ENCODE assay signal across 22 cellular contexts in the genomic region with DNA sequence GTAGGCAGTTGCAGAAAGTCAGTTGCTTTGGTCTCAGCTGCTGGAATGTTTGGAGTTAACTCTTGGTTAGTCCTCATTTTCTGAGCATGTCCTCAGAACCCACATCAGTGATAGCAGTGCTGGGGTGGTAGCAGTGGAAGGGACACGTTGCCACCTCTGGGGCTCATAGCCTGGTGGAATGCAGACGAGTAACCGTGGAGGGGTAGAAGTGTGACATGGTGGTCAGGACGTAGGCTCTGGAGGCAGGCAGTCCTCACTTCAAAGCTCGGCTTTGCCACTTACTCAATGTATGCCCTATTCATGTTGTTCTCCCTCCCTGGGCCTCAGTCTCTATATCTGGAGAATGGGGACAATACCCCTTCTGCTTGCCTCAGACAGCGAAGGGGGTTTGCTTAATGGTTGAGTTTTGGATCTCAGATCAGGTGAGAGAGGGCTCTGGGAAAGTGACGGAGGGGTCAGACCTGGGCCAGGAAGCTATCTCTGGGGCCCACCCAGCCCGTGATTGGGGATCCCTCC.
A peak's percentile ranks its signal among the peaks of the same experiment; 100 is the strongest.
DNase-seq lines count a peak whose midpoint lies in the region; ATAC-seq and TF ChIP-seq lines count a peak whose summit lies in the region.
"Had no signal": no experiment of that assay in that cellular context is flagged by ENCODE, and none has a peak within 500 bp of the region (broad histone marks: within the 10 kb centered on the region; RNA-seq: fewer than 3 reads in every experiment).

No MANE protein-coding gene starts in this region.

- peaks cover 44% of the 10 kb centered on the region for H3K4me1 ChIP-seq in right cardiac atrium (ENCODE audit: control insufficient read depth, insufficient read depth, low read length)
- peaks cover 21% of the 10 kb centered on the region for H3K4me1 ChIP-seq in neural progenitor cell
- H3K4me1 ChIP-seq in upper lobe of right lung = peaks cover 60% of the 10 kb centered on the region
- H3K4me1 ChIP-seq: foreskin keratinocyte had no signal

- peaks cover under 1% of the 10 kb centered on the region for H3K27me3 Mint-ChIP-seq in neural progenitor cell (ENCODE audit: insufficient read depth, low read depth)
- H3K27me3 Mint-ChIP-seq: activated CD4-positive, alpha-beta T cell treated with anti-CD3 and anti-CD28 coated beads, Interleukin-2, amount 10 ng/mL, durations not matched to agents 24 days and 14 days; stimulated activated memory B cell treated with anti-CD40 and anti-IgM and Interleukin-4, amounts not matched to agents 10 μg/mL and 1 μg/mL and 100 μg/mL, for 72 hours had no signal

- H3K36me3 ChIP-seq in neural progenitor cell (no peaks in the 10 kb centered on the region), upper lobe of right lung (peaks cover 11% of the 10 kb centered on the region)

- intact Hi-C loops in right cardiac atrium (cut with DNase I) (loop anchor here in 1 of 4 donors (10.0 kb wide), 1 partner anchor 59 kb away; no protein-coding TSS in a partner anchor), cardiac septum (cut with DNase I) (loop anchor here (10.0 kb wide), 1 partner anchor 129 kb away; no protein-coding TSS in a partner anchor), upper lobe of right lung (cut with DNase I) (no loop called here)

- no peak overlapping the region for H3K27ac Mint-ChIP-seq in neural progenitor cell
- H3K27ac Mint-ChIP-seq: activated CD4-positive, alpha-beta T cell treated with anti-CD3 and anti-CD28 coated beads, Interleukin-2, amount 10 ng/mL, durations not matched to agents 24 days and 14 days; stimulated activated memory B cell treated with anti-CD40 and anti-IgM and Interleukin-4, amounts not matched to agents 10 μg/mL and 1 μg/mL and 100 μg/mL, for 72 hours had no signal

- no peaks in the 10 kb centered on the region for H3K9me3 Mint-ChIP-seq in neural progenitor cell
- H3K9me3 Mint-ChIP-seq: activated CD4-positive, alpha-beta T cell treated with anti-CD3 and anti-CD28 coated beads, Interleukin-2, amount 10 ng/mL, durations not matched to agents 24 days and 14 days; activated naive CD4-positive, alpha-beta T cell treated with anti-CD3 and anti-CD28 coated beads, Interleukin-2, amount 50 U/mL, for 72 hours; stimulated activated memory B cell treated with anti-CD40 and anti-IgM and Interleukin-4, amounts not matched to agents 10 μg/mL and 1 μg/mL and 100 μg/mL, for 72 hours had no signal

- H4K20me1 ChIP-seq in neural progenitor cell (ENCODE audit: low read depth) = no peaks in the 10 kb centered on the region

- H3K4me2 ChIP-seq in neural progenitor cell = peak overlapping the region; percentile 28
- H3K4me2 ChIP-seq: PC-9 had no signal

- no peak overlapping the region for H3K9ac ChIP-seq in neural progenitor cell

- no peak overlapping the region for H3K4me3 Mint-ChIP-seq in neural progenitor cell
- H3K4me3 Mint-ChIP-seq: activated CD4-positive, alpha-beta T cell treated with anti-CD3 and anti-CD28 coated beads, Interleukin-2, amount 10 ng/mL, durations not matched to agents 24 days and 14 days; stimulated activated memory B cell treated with anti-CD40 and anti-IgM and Interleukin-4, amounts not matched to agents 10 μg/mL and 1 μg/mL and 100 μg/mL, for 72 hours had no signal

- TF ChIP-seq CTCF in coronary artery (IDR thresholded peaks at IDR 0.05) = no peak
- TF ChIP-seq CTCF in neural progenitor cell (IDR thresholded peaks at IDR 0.05) = no peak
- TF ChIP-seq CTCF in upper lobe of right lung (IDR thresholded peaks at IDR 0.05) = no peak

- H3K9me3 ChIP-seq in right cardiac atrium (ENCODE audit: control insufficient read depth, low read length) (no peaks in the 10 kb centered on the region), neural progenitor cell (ENCODE audit: low read depth) (no peaks in the 10 kb centered on the region), upper lobe of right lung (no peaks in the 10 kb centered on the region)

- H3K4me1 Mint-ChIP-seq in neural progenitor cell = peaks cover 41% of the 10 kb centered on the region

- ATAC-seq in right cardiac atrium = no peak
- no peak for ATAC-seq in upper lobe of right lung
- ATAC-seq in GM21723 (IDR thresholded peaks at IDR 0.05; ENCODE audit: unreplicated experiment) = no peak
- ATAC-seq in GM18517 (IDR thresholded peaks at IDR 0.05; ENCODE audit: unreplicated experiment) = no peak
- ATAC-seq: activated naive CD4-positive, alpha-beta T cell treated with anti-CD3 and anti-CD28 coated beads, Interleukin-2, amount 50 U/mL, for 72 hours; foreskin keratinocyte; HCT116; stimulated activated memory B cell treated with anti-CD40 and anti-IgM and Interleukin-4, amounts not matched to agents 10 μg/mL and 1 μg/mL and 100 μg/mL, for 72 hours had no signal

- peaks cover 10% of the 10 kb centered on the region for H3K36me3 Mint-ChIP-seq in neural progenitor cell
- H3K36me3 Mint-ChIP-seq: stimulated activated memory B cell treated with anti-CD40 and anti-IgM and Interleukin-4, amounts not matched to agents 10 μg/mL and 1 μg/mL and 100 μg/mL, for 72 hours had no signal

- H3K27ac ChIP-seq in right cardiac atrium (ENCODE audit: low read length) = peak overlapping the region; percentile 68
- H3K27ac ChIP-seq in coronary artery = peak overlapping the region; percentile 38 to 43
- no peak overlapping the region for H3K27ac ChIP-seq in neural progenitor cell
- peak overlapping the region; percentile 45 for H3K27ac ChIP-seq in upper lobe of right lung
- H3K27ac ChIP-seq: foreskin keratinocyte, PC-9, SK-N-MC had no signal

- no peaks in the 10 kb centered on the region for H3K79me2 ChIP-seq in neural progenitor cell (ENCODE audit: low read depth)

- H3K27me3 ChIP-seq in right cardiac atrium (ENCODE audit: control insufficient read depth, insufficient read depth) (no peaks in the 10 kb centered on the region), neural progenitor cell (no peaks in the 10 kb centered on the region), upper lobe of right lung (no peaks in the 10 kb centered on the region)

- H3F3A ChIP-seq in neural progenitor cell (ENCODE audit: low read depth) = peaks cover 5% of the 10 kb centered on the region

- H3K4me3 ChIP-seq in right cardiac atrium (ENCODE audit: low read length) = no peak overlapping the region
- H3K4me3 ChIP-seq in coronary artery = no peak overlapping the region
- no peak overlapping the region for H3K4me3 ChIP-seq in neural progenitor cell
- H3K4me3 ChIP-seq in upper lobe of right lung = no peak overlapping the region
- H3K4me3 ChIP-seq: PC-9, SK-N-MC had no signal

- WGBS in right cardiac atrium = 77% methylated on average over 8 of the region's 8 CpGs

- DNase-seq in right cardiac atrium (no peak), cardiac septum (ENCODE audit: low spot score) (no peak), coronary artery (ENCODE audit: low spot score) (no peak), neural progenitor cell (ENCODE audit: low spot score) (no peak), upper lobe of right lung (no peak), NCI-H748 treated with DMSO at 0.1 percent for 48 hours (lab: John Stamatoyannopoulos, UW) (no peak)
- DNase-seq: activated CD4-positive, alpha-beta T cell treated with anti-CD3 and anti-CD28 coated beads, Interleukin-2, amount 10 ng/mL, durations not matched to agents 24 days and 14 days; activated T-cell treated with anti-CD3 and anti-CD28 coated beads for 4 hours; central memory CD4-positive, alpha-beta T cell; foreskin keratinocyte; Karpas-422; NCI-H1105; NCI-H2171; NCI-H774; PC-9; T-helper 9 cell had no signal

- H2AFZ ChIP-seq in neural progenitor cell (replicated peaks) = no peak overlapping the region
- H2AFZ ChIP-seq: PC-9 had no signal
